ENCODE assay signal across 31 cellular contexts in genomic region chr5:86833868-86834267, GRCh38.
"Had no signal": no experiment of that assay in that cellular context is flagged by ENCODE, and none has a peak within 500 bp of the region (broad histone marks: within the 10 kb centered on the region; RNA-seq: fewer than 3 reads in every experiment).

No MANE protein-coding gene starts in this region.

- H3K79me2 ChIP-seq: parathyroid adenoma had no signal

- H3K27me3 Mint-ChIP-seq: natural killer cell treated with Interleukin-12 subunit alpha and Interleukin-12 subunit beta and Interleukin-15 and Interleukin-18, amount 100 ng/mL, for 72 hours; progenitor cell of endocrine pancreas; stimulated activated naive B cell treated with anti-CD40 and anti-IgM and Interleukin-4, amounts not matched to agents 10 μg/mL and 1 μg/mL and 100 μg/mL, for 72 hours had no signal

- H3K27ac Mint-ChIP-seq: naive thymus-derived CD8-positive, alpha-beta T cell; natural killer cell treated with Interleukin-12 subunit alpha and Interleukin-12 subunit beta and Interleukin-15 and Interleukin-18, amount 100 ng/mL, for 72 hours; nephron progenitor cell; progenitor cell of endocrine pancreas; stimulated activated effector memory CD8-positive, alpha-beta T cell treated with anti-CD3 and anti-CD28 coated beads, Interleukin-12 subunit alpha, Interleukin-12 subunit beta, amount 100 ng/mL, for 72 hours; stimulated activated naive B cell treated with anti-CD40 and anti-IgM and Interleukin-4, amounts not matched to agents 10 μg/mL and 1 μg/mL and 100 μg/mL, for 72 hours; stimulated activated naive CD8-positive, alpha-beta T cell treated with anti-CD3 and anti-CD28 coated beads, Interleukin-15, Interleukin-2, amounts not matched to agents 100 ng/mL and 50 ng/mL, for 24 hours had no signal

- ATAC-seq: naive thymus-derived CD8-positive, alpha-beta T cell; natural killer cell treated with Interleukin-12 subunit alpha and Interleukin-12 subunit beta and Interleukin-15 and Interleukin-18, amount 100 ng/mL, for 72 hours; psoas muscle; right cardiac atrium; sciatic nerve; stimulated activated effector memory CD8-positive, alpha-beta T cell treated with anti-CD3 and anti-CD28 coated beads, Interleukin-12 subunit alpha, Interleukin-12 subunit beta, amount 100 ng/mL, for 72 hours; stimulated activated naive B cell treated with anti-CD40 and anti-IgM and Interleukin-4, amounts not matched to agents 10 μg/mL and 1 μg/mL and 100 μg/mL, for 72 hours had no signal

- FAIRE-seq: urothelium cell line had no signal

- H2AFZ ChIP-seq: parathyroid adenoma had no signal

- H3K4me1 Mint-ChIP-seq: naive thymus-derived CD8-positive, alpha-beta T cell; nephron progenitor cell; neural crest cell; stimulated activated effector memory CD8-positive, alpha-beta T cell treated with anti-CD3 and anti-CD28 coated beads, Interleukin-12 subunit alpha, Interleukin-12 subunit beta, amount 100 ng/mL, for 72 hours; stimulated activated naive B cell treated with anti-CD40 and anti-IgM and Interleukin-4, amounts not matched to agents 10 μg/mL and 1 μg/mL and 100 μg/mL, for 72 hours had no signal

- H3K9me3 ChIP-seq: neutrophil, psoas muscle, stomach, thoracic aorta, thyroid gland, tibial nerve, upper lobe of left lung, vagina had no signal

- H3K4me3 ChIP-seq: psoas muscle, skin epidermis, smooth muscle cell, spleen, stomach, thoracic aorta, thyroid gland, tibial nerve, upper lobe of left lung, vagina had no signal

- H3K4me3 Mint-ChIP-seq: naive thymus-derived CD8-positive, alpha-beta T cell; natural killer cell treated with Interleukin-12 subunit alpha and Interleukin-12 subunit beta and Interleukin-15 and Interleukin-18, amount 100 ng/mL, for 72 hours; nephron progenitor cell; neural crest cell; stimulated activated effector memory CD8-positive, alpha-beta T cell treated with anti-CD3 and anti-CD28 coated beads, Interleukin-12 subunit alpha, Interleukin-12 subunit beta, amount 100 ng/mL, for 72 hours; stimulated activated naive B cell treated with anti-CD40 and anti-IgM and Interleukin-4, amounts not matched to agents 10 μg/mL and 1 μg/mL and 100 μg/mL, for 72 hours; stimulated activated naive CD8-positive, alpha-beta T cell treated with anti-CD3 and anti-CD28 coated beads, Interleukin-15, Interleukin-2, amounts not matched to agents 100 ng/mL and 50 ng/mL, for 24 hours had no signal

- DNase-seq: naive thymus-derived CD8-positive, alpha-beta T cell; nephron progenitor cell; nucleus accumbens; posterior cingulate gyrus; psoas muscle; right cardiac atrium; spleen; stimulated activated CD4-positive, alpha-beta T cell treated with anti-CD3 and anti-CD28 coated beads, Interleukin-12 subunit alpha, Interleukin-12 subunit beta, amount 100 ng/mL, for 4 hours; stimulated activated CD4-positive, alpha-beta T cell treated with anti-CD3 and anti-CD28 coated beads, Interleukin-2, amount 100 ng/mL, for 24 hours; stimulated activated CD4-positive, alpha-beta T cell treated with anti-CD3 and anti-CD28 coated beads, Interleukin-2, amount 100 ng/mL, for 48 hours; stimulated activated CD4-positive, alpha-beta T cell treated with anti-CD3 and anti-CD28 coated beads, Interleukin-4, amount 100 ng/mL, for 24 hours; stimulated activated naive B cell treated with anti-CD40 and anti-IgM and Interleukin-4, amounts not matched to agents 10 μg/mL and 1 μg/mL and 100 μg/mL, for 72 hours; stimulated activated naive CD4-positive, alpha-beta T cell treated with Interleukin-2 at 50 U/mL for 16 hours; stomach; thyroid gland; trophoblast cell; upper lobe of left lung had no signal

- H3K4me1 ChIP-seq: parathyroid adenoma, psoas muscle, spleen, stomach, thyroid gland, tibial nerve, upper lobe of left lung, vagina had no signal

- H3K4me2 ChIP-seq: smooth muscle cell had no signal

- H3K36me3 ChIP-seq: neutrophil, spleen, stomach, thoracic aorta, thyroid gland, tibial nerve, upper lobe of left lung, vagina had no signal

- H3K27me3 ChIP-seq: neutrophil, spleen, stomach, thyroid gland, tibial nerve, upper lobe of left lung, vagina had no signal

- H3K36me3 Mint-ChIP-seq: naive thymus-derived CD8-positive, alpha-beta T cell; natural killer cell treated with Interleukin-12 subunit alpha and Interleukin-12 subunit beta and Interleukin-15 and Interleukin-18, amount 100 ng/mL, for 72 hours; stimulated activated effector memory CD8-positive, alpha-beta T cell treated with anti-CD3 and anti-CD28 coated beads, Interleukin-12 subunit alpha, Interleukin-12 subunit beta, amount 100 ng/mL, for 72 hours; stimulated activated naive B cell treated with anti-CD40 and anti-IgM and Interleukin-4, amounts not matched to agents 10 μg/mL and 1 μg/mL and 100 μg/mL, for 72 hours had no signal

- H3K9me3 Mint-ChIP-seq: natural killer cell treated with Interleukin-12 subunit alpha and Interleukin-12 subunit beta and Interleukin-15 and Interleukin-18, amount 100 ng/mL, for 72 hours; stimulated activated effector memory CD8-positive, alpha-beta T cell treated with anti-CD3 and anti-CD28 coated beads, Interleukin-12 subunit alpha, Interleukin-12 subunit beta, amount 100 ng/mL, for 72 hours; stimulated activated naive CD8-positive, alpha-beta T cell treated with anti-CD3 and anti-CD28 coated beads, Interleukin-15, Interleukin-2, amounts not matched to agents 100 ng/mL and 50 ng/mL, for 24 hours had no signal

- H3K9ac ChIP-seq: parathyroid adenoma had no signal

- H3K27ac ChIP-seq: neutrophil, parathyroid adenoma, psoas muscle, skin epidermis, spleen, stomach, thoracic aorta, thyroid gland, tibial nerve, upper lobe of left lung, vagina had no signal
